In genomic region chr7:159006610-159007130, GRCh38 we compare ENCODE assay signal across 1 cellular context.
A peak's percentile ranks its signal among the peaks of the same experiment; 100 is the strongest.
TF ChIP-seq lines count a peak whose summit lies in the region.

No MANE protein-coding gene starts in this region.

TF ChIP-seq in K562, 482 proteins besides CTCF, POLR2A, EP300 and RAD21 (continued from another document and continues in another):
- 0 out of 2 replicates have a peak, but pooled peaks have one; percentile 45 for TF ChIP-seq CUX1 (CRISPR knock-in tag; IDR thresholded peaks at IDR 0.05)
- TF ChIP-seq MAFK (IDR thresholded peaks at IDR 0.05; ENCODE audit: low read length), result no peak
- no peak for TF ChIP-seq NR2C2 (CRISPR knock-in tag; IDR thresholded peaks at IDR 0.05)
- TF ChIP-seq NR2C2 (tag; IDR thresholded peaks at IDR 0.05), result 0 out of 2 replicates have a peak, but pooled peaks have one; percentile 0
- 0 out of 2 replicates have a peak, but pooled peaks have one; percentile 48 for TF ChIP-seq ZBTB26 (CRISPR knock-in tag; IDR thresholded peaks at IDR 0.05)
- no peak for TF ChIP-seq TCFL5 (CRISPR knock-in tag; conservative IDR thresholded peaks at IDR 0.05)
- no peak for TF ChIP-seq ZNF668 (CRISPR knock-in tag; IDR thresholded peaks at IDR 0.05)
- TF ChIP-seq KDM5B (IDR thresholded peaks at IDR 0.05; ENCODE audit: insufficient replicate concordance, low read depth, low read length), result no peak
- TF ChIP-seq SIRT6 (IDR thresholded peaks at IDR 0.05; ENCODE audit: low read depth, low read length), result no peak
- TF ChIP-seq EWSR1 (IDR thresholded peaks at IDR 0.05; ENCODE audit: borderline replicate concordance, low read depth, partially characterized antibody), result no peak
- peak; percentile 47; the same call in 1 of the 2 replicates for TF ChIP-seq NFE2 (IDR thresholded peaks at IDR 0.05; ENCODE audit: low read depth)
- no peak for TF ChIP-seq COPS2 (conservative IDR thresholded peaks at IDR 0.05)
- no peak for TF ChIP-seq ZNF644 (tag; IDR thresholded peaks at IDR 0.05; ENCODE audit: low read depth)
- TF ChIP-seq PTRF (tag; IDR thresholded peaks at IDR 0.05), result no peak
- no peak for TF ChIP-seq SIX5 (IDR thresholded peaks at IDR 0.05; ENCODE audit: borderline replicate concordance in 1 of 2, insufficient read depth in 1 of 2, low read depth in 1 of 2, low read length in 2 of 2)
- no peak for TF ChIP-seq DNMT1 (IDR thresholded peaks at IDR 0.05)
- no peak for TF ChIP-seq MYNN (IDR thresholded peaks at IDR 0.05)
- TF ChIP-seq MYNN (CRISPR knock-in tag; IDR thresholded peaks at IDR 0.05), result no peak
- TF ChIP-seq KLF6 (CRISPR knock-in tag; IDR thresholded peaks at IDR 0.05; ENCODE audit: borderline replicate concordance), result no peak
- no peak for TF ChIP-seq KHSRP (IDR thresholded peaks at IDR 0.05)
- no peak for TF ChIP-seq TCF7L2 (IDR thresholded peaks at IDR 0.05; ENCODE audit: low read depth, low read length)
- no peak for TF ChIP-seq CTCFL (IDR thresholded peaks at IDR 0.05; ENCODE audit: borderline replicate concordance, insufficient read depth, low read depth, low read length, poor library complexity, severe bottlenecking)
- no peak for TF ChIP-seq ZNF232 (CRISPR knock-in tag; IDR thresholded peaks at IDR 0.05)
- no peak for TF ChIP-seq ZNF740 (CRISPR knock-in tag; IDR thresholded peaks at IDR 0.05)
- TF ChIP-seq ZNF740 (tag; IDR thresholded peaks at IDR 0.05), result no peak
- no peak for TF ChIP-seq NFXL1 (CRISPR knock-in tag; IDR thresholded peaks at IDR 0.05)
- peak; percentile 47; the same call in 1 of the 2 replicates for TF ChIP-seq GABPA (tag; conservative IDR thresholded peaks at IDR 0.05; ENCODE audit: low read depth)
- no peak for TF ChIP-seq ATF2 (CRISPR knock-in tag; IDR thresholded peaks at IDR 0.05)
- TF ChIP-seq ZNF79 (CRISPR knock-in tag; IDR thresholded peaks at IDR 0.05; ENCODE audit: low read depth), result no peak
- TF ChIP-seq HMG20B (CRISPR knock-in tag; IDR thresholded peaks at IDR 0.05), result no peak
- TF ChIP-seq PHF21A (IDR thresholded peaks at IDR 0.05; ENCODE audit: borderline replicate concordance, low read depth), result no peak
- no peak for TF ChIP-seq ZBTB8A (IDR thresholded peaks at IDR 0.05; ENCODE audit: partially characterized antibody)
- TF ChIP-seq TFE3 (CRISPR knock-in tag; IDR thresholded peaks at IDR 0.05), result no peak
- no peak for TF ChIP-seq PRDM10 (IDR thresholded peaks at IDR 0.05; ENCODE audit: partially characterized antibody)
- no peak for TF ChIP-seq ELK1 (CRISPR knock-in tag; IDR thresholded peaks at IDR 0.05)
- no peak for TF ChIP-seq E2F1 (CRISPR knock-in tag; IDR thresholded peaks at IDR 0.05)
- TF ChIP-seq DIDO1 (tag; IDR thresholded peaks at IDR 0.05; ENCODE audit: low read depth), result no peak
- no peak for TF ChIP-seq FOS (IDR thresholded peaks at IDR 0.05; ENCODE audit: extremely low read depth, insufficient read length)
- peak; percentile 96 for TF ChIP-seq ATF3 (IDR thresholded peaks at IDR 0.05)
- TF ChIP-seq ATF3 (CRISPR knock-in tag; conservative IDR thresholded peaks at IDR 0.05), result peak; percentile 84
- TF ChIP-seq YBX1 (IDR thresholded peaks at IDR 0.05), result no peak
- TF ChIP-seq EZH2 (IDR thresholded peaks at IDR 0.05; ENCODE audit: borderline replicate concordance, low read depth, low read length), result no peak
- no peak for TF ChIP-seq ELF4 (CRISPR knock-in tag; IDR thresholded peaks at IDR 0.05)
- TF ChIP-seq BRCA1 (IDR thresholded peaks at IDR 0.05), result no peak
- no peak for TF ChIP-seq BRCA1 (CRISPR knock-in tag; IDR thresholded peaks at IDR 0.05)
- TF ChIP-seq RBM15 (IDR thresholded peaks at IDR 0.05; ENCODE audit: insufficient read depth, low read length), result no peak
- no peak for TF ChIP-seq NFIC (IDR thresholded peaks at IDR 0.05)
- TF ChIP-seq TAL1 (IDR thresholded peaks at IDR 0.05), result no peak
- TF ChIP-seq RB1 (IDR thresholded peaks at IDR 0.05; ENCODE audit: low read depth), result peak; percentile 79; the same call in 1 of the 2 replicates
- no peak for TF ChIP-seq CHD1 (IDR thresholded peaks at IDR 0.05; ENCODE audit: low read length)
